Comparison of ENCODE assay signal across 14 cellular contexts in the genomic region with DNA sequence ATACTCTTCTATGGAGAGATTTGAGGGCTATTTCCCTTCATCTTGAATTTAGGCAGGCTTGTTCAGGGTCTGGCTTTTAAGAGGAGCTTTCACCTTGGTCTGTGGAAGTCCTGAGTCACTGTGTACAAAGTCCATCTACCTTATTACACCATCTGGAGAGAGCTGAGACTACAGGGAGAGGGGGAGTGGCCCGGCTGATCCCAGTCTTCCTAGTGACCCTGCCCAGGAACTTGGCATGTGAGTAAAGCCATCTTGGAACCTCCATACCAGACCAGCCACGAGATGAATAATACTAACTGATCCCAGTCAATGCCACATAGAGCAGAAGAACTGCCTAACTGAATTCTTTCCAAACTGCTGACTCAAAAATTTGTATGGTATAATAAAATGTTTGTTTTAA. TPM values are rescaled to one million over a fixed set of nuclear protein-coding genes. Genes with fewer than 3 reads are reported as not detected.
DNase-seq lines count a peak whose midpoint lies in the region; ATAC-seq and TF ChIP-seq lines count a peak whose summit lies in the region.
"Had no signal": no experiment of that assay in that cellular context is flagged by ENCODE, and none has a peak within 500 bp of the region (broad histone marks: within the 10 kb centered on the region; RNA-seq: fewer than 3 reads in every experiment).

No MANE protein-coding gene starts in this region.

- H3K4me3 ChIP-seq in fibroblast of lung (replicated peaks in 1 of 4; ENCODE audit: control extremely low read depth in 1 of 4, insufficient read depth in 1 of 4, low read depth in 3 of 4, low read length in 4 of 4): no peak overlapping the region
- no peak overlapping the region for H3K4me3 ChIP-seq in gastrocnemius medialis
- H3K4me3 ChIP-seq in tibial nerve: no peak overlapping the region

- no peaks in the 10 kb centered on the region for H4K20me1 ChIP-seq in fibroblast of lung (ENCODE audit: control insufficient read depth, extremely low read depth, insufficient read depth, low read length)

- H3K4me1 ChIP-seq in fibroblast of lung (ENCODE audit: control insufficient read depth, extremely low read depth, insufficient read depth, low read length) (peaks cover 2% of the 10 kb centered on the region), gastrocnemius medialis (peaks cover 0 to 10% of the 10 kb centered on the region in 2 donors), tibial nerve (no peaks in the 10 kb centered on the region)

- no peak overlapping the region for H3K4me3 Mint-ChIP-seq in nephron progenitor cell
- H3K4me3 Mint-ChIP-seq: activated naive CD4-positive, alpha-beta T cell treated with anti-CD3 and anti-CD28 coated beads for 36 hours; natural killer cell; stimulated activated naive CD8-positive, alpha-beta T cell treated with anti-CD3 and anti-CD28 coated beads, Interleukin-15, Interleukin-2, amounts not matched to agents 100 ng/mL and 50 ng/mL, for 24 hours had no signal

- no peak overlapping the region for H3K27ac Mint-ChIP-seq in nephron progenitor cell
- H3K27ac Mint-ChIP-seq: activated naive CD4-positive, alpha-beta T cell treated with anti-CD3 and anti-CD28 coated beads for 36 hours; natural killer cell; stimulated activated naive CD8-positive, alpha-beta T cell treated with anti-CD3 and anti-CD28 coated beads, Interleukin-15, Interleukin-2, amounts not matched to agents 100 ng/mL and 50 ng/mL, for 24 hours had no signal

- CTCF ChIA-PET in RWPE1 (lab: Yijun Ruan, JAX): no interaction called here

- no peak for TF ChIP-seq POLR2A in gastrocnemius medialis (IDR thresholded peaks at IDR 0.05)
- no peak for TF ChIP-seq POLR2A in tibial nerve (IDR thresholded peaks at IDR 0.05)

- H3K4me2 ChIP-seq in fibroblast of lung (ENCODE audit: extremely low read depth, insufficient read depth, low read length): no peak overlapping the region

- peaks cover 3% of the 10 kb centered on the region for H3K27me3 Mint-ChIP-seq in nephron progenitor cell (ENCODE audit: low read depth, poor library complexity)
- H3K27me3 Mint-ChIP-seq: stimulated activated naive CD8-positive, alpha-beta T cell treated with anti-CD3 and anti-CD28 coated beads, Interleukin-15, Interleukin-2, amounts not matched to agents 100 ng/mL and 50 ng/mL, for 24 hours had no signal

- peaks cover 18% of the 10 kb centered on the region for H3K9me3 Mint-ChIP-seq in nephron progenitor cell
- H3K9me3 Mint-ChIP-seq: natural killer cell had no signal

- peaks cover 8% of the 10 kb centered on the region for H3K4me1 Mint-ChIP-seq in nephron progenitor cell
- H3K4me1 Mint-ChIP-seq: natural killer cell had no signal

- H3K27ac ChIP-seq in RWPE1: no peak overlapping the region
- H3K27ac ChIP-seq in fibroblast of lung (ENCODE audit: insufficient read depth, low read length): peak overlapping the region; percentile 42
- peak overlapping the region; percentile 72 to 85 (median 80) for H3K27ac ChIP-seq in gastrocnemius medialis
- H3K27ac ChIP-seq in tibial nerve: no peak overlapping the region

- TF ChIP-seq EP300 in tibial nerve (IDR thresholded peaks at IDR 0.05): no peak

- H3K9me3 ChIP-seq in fibroblast of lung (ENCODE audit: control insufficient read depth, insufficient read depth, low read depth, low read length) (no peaks in the 10 kb centered on the region), gastrocnemius medialis (peaks cover 0 to 2% (median 0%) of the 10 kb centered on the region in 3 donors), tibial nerve (peaks cover 0 to 10% (median 0%) of the 10 kb centered on the region in 4 donors)

- DNase-seq in EL: peak; percentile 50
- peak; percentile 43 for DNase-seq in RWPE1 (ENCODE audit: low spot score)
- peak; percentile 55 to 56 for DNase-seq in fibroblast of lung (ENCODE audit: low read depth in 2 of 2)
- peak; percentile 37 to 81 for DNase-seq in gastrocnemius medialis
- DNase-seq in tibial nerve (ENCODE audit: low spot score in 2 of 2): no peak
- DNase-seq in NCI-H146 (lab: John Stamatoyannopoulos, UW): no peak
- no peak for DNase-seq in GF-D8 (lab: John Stamatoyannopoulos, UW)
- DNase-seq in nephron progenitor cell: no peak
- DNase-seq: activated naive CD4-positive, alpha-beta T cell treated with anti-CD3 and anti-CD28 coated beads for 36 hours; effector CD8-positive, alpha-beta T cell; KBM-7; natural killer cell; SIG-M5 had no signal

- no peak overlapping the region for H3K9ac ChIP-seq in fibroblast of lung (ENCODE audit: insufficient read depth, low read length)

- peaks cover 11% of the 10 kb centered on the region for H3K36me3 Mint-ChIP-seq in nephron progenitor cell (ENCODE audit: low read depth)
- H3K36me3 Mint-ChIP-seq: natural killer cell had no signal

- in situ Hi-C loops in gastrocnemius medialis (cut with MboI; ENCODE audit: low sequenced_read_pairs in 4 of 4): no loop called here

- no peaks in the 10 kb centered on the region for H3K79me2 ChIP-seq in fibroblast of lung (ENCODE audit: control insufficient read depth, insufficient read depth, low read length)

- WGBS in tibial nerve, 2 donors: 59 to 71% methylated on average over 2 of the region's 2 CpGs

- peak; percentile 59 to 86 for ATAC-seq in gastrocnemius medialis
- ATAC-seq: natural killer cell had no signal

- no peaks in the 10 kb centered on the region for H3K27me3 ChIP-seq in fibroblast of lung (ENCODE audit: control insufficient read depth, insufficient read depth, low read length)
- H3K27me3 ChIP-seq in gastrocnemius medialis: no peaks in the 10 kb centered on the region
- H3K27me3 ChIP-seq in tibial nerve: no peaks in the 10 kb centered on the region

- POLR2A ChIA-PET in RWPE1 (lab: Yijun Ruan, JAX; ENCODE audit: low non-redundant PET): no interaction called here

- no peak overlapping the region for H2AFZ ChIP-seq in fibroblast of lung (ENCODE audit: low read length)

- no peaks in the 10 kb centered on the region for H3K36me3 ChIP-seq in fibroblast of lung (ENCODE audit: control insufficient read depth, insufficient read depth, low read length)
- no peaks in the 10 kb centered on the region for H3K36me3 ChIP-seq in gastrocnemius medialis
- no peaks in the 10 kb centered on the region for H3K36me3 ChIP-seq in tibial nerve

- intact Hi-C loops in gastrocnemius medialis (cut with DNase I; ENCODE audit: low total_unique reads): no loop called here

- TF ChIP-seq CTCF in RWPE1 (conservative IDR thresholded peaks at IDR 0.05; ENCODE audit: low read depth) (no peak), fibroblast of lung (conservative IDR thresholded peaks at IDR 0.05 in 1 of 2, IDR thresholded peaks at IDR 0.05 in 1 of 2; ENCODE audit: low read depth in 1 of 2, low read length in 2 of 2) (no peak), gastrocnemius medialis (IDR thresholded peaks at IDR 0.05 in 4 of 5, conservative IDR thresholded peaks at IDR 0.05 in 1 of 5) (no peak), tibial nerve (IDR thresholded peaks at IDR 0.05) (no peak), nephron progenitor cell (IDR thresholded peaks at IDR 0.05) (no peak)

RNA-seq across cellular contexts. Expression of a gene that starts 8.4 kb away (rescaled TPM):
- total RNA-seq in fibroblast of lung: 978 and 1,649 TPM in 2 replicates
- 768 and 830 TPM in 2 replicates for polyA plus RNA-seq in fibroblast of lung
- 226 and 274 TPM in 2 replicates for polyA plus RNA-seq in fibroblast of lung (2012)
- 138 and 171 TPM in 2 replicates for polyA minus RNA-seq in fibroblast of lung (ENCODE audit: low replicate concordance)
- 100 to 1,000 TPM; 128 to 228 (median 167) TPM for total RNA-seq in gastrocnemius medialis
- total RNA-seq in tibial nerve: 100 to 1,000 TPM; 368 to 466 (median 413) TPM

Comparison
In these comparisons a context has a peak if more than half of its experiments do, and no peak if none do; other contexts are left out.
1. DNase-seq: peak in EL (single experiment), RWPE1 (single experiment), fibroblast of lung (2 of 2) and gastrocnemius medialis (2 of 2); none in tibial nerve (0 of 2), NCI-H146 (single experiment), GF-D8 (single experiment) and nephron progenitor cell (single experiment).
2. H3K27ac ChIP-seq: peak in fibroblast of lung (single experiment) and gastrocnemius medialis (4 of 4); none in RWPE1 (single experiment) and tibial nerve (0 of 4).